ENCODE assay signal across 19 cellular contexts in genomic region chr10:110840923-110841428, GRCh38. TPM values are rescaled to one million over a fixed set of nuclear protein-coding genes. Genes with fewer than 3 reads are reported as not detected.
DNase-seq lines count a peak whose midpoint lies in the region; ATAC-seq and TF ChIP-seq lines count a peak whose summit lies in the region.
"Had no signal": no experiment of that assay in that cellular context is flagged by ENCODE, and none has a peak within 500 bp of the region (broad histone marks: within the 10 kb centered on the region; RNA-seq: fewer than 3 reads in every experiment).

No MANE protein-coding gene starts in this region.

- ATAC-seq in activated CD8-positive, alpha-beta T cell treated with anti-CD3 and anti-CD28 coated beads for 36 hours, result no peak
- ATAC-seq in activated CD8-positive, alpha-beta T cell treated with anti-CD3 and anti-CD28 coated beads, Interleukin-2, amount 10 ng/mL, durations not matched to agents 7 days and 5 days, result no peak
- no peak for ATAC-seq in T-helper 17 cell
- ATAC-seq in memory B cell (ENCODE audit: low read depth), result no peak
- ATAC-seq in GM18858 (IDR thresholded peaks at IDR 0.05; ENCODE audit: unreplicated experiment), result no peak

- H3K27ac Mint-ChIP-seq in activated CD8-positive, alpha-beta T cell treated with anti-CD3 and anti-CD28 coated beads for 36 hours, result peak overlapping the region; percentile 86
- no peak overlapping the region for H3K27ac Mint-ChIP-seq in activated CD8-positive, alpha-beta T cell treated with anti-CD3 and anti-CD28 coated beads, Interleukin-2, amount 10 ng/mL, durations not matched to agents 7 days and 5 days
- peak overlapping the region; percentile 97 for H3K27ac Mint-ChIP-seq in T-helper 17 cell
- H3K27ac Mint-ChIP-seq in memory B cell, result peak overlapping the region; percentile 98

- no peaks in the 10 kb centered on the region for H3K9me3 Mint-ChIP-seq in activated CD8-positive, alpha-beta T cell treated with anti-CD3 and anti-CD28 coated beads for 36 hours
- no peaks in the 10 kb centered on the region for H3K9me3 Mint-ChIP-seq in activated CD8-positive, alpha-beta T cell treated with anti-CD3 and anti-CD28 coated beads, Interleukin-2, amount 10 ng/mL, durations not matched to agents 7 days and 5 days (ENCODE audit: insufficient read depth)
- H3K9me3 Mint-ChIP-seq in memory B cell, result no peaks in the 10 kb centered on the region
- H3K9me3 Mint-ChIP-seq: activated naive CD4-positive, alpha-beta T cell treated with anti-CD3 and anti-CD28 coated beads for 36 hours had no signal

- H3K9me3 ChIP-seq in T-helper 17 cell (ENCODE audit: control insufficient read depth, low read length, poor library complexity, severe bottlenecking) (no peaks in the 10 kb centered on the region), subcutaneous abdominal adipose tissue (ENCODE audit: control insufficient read depth in 5 of 5, low read length in 5 of 5) (no peaks in the 10 kb centered on the region)
- H3K9me3 ChIP-seq: MG63, psoas muscle had no signal

- peak overlapping the region; percentile 55 for H3K27ac ChIP-seq in subcutaneous abdominal adipose tissue (ENCODE audit: low read depth, low read length)
- H3K27ac ChIP-seq: psoas muscle had no signal

- H3K4me1 Mint-ChIP-seq in activated CD8-positive, alpha-beta T cell treated with anti-CD3 and anti-CD28 coated beads for 36 hours (ENCODE audit: low read depth), result peaks cover 67% of the 10 kb centered on the region
- peaks cover 58% of the 10 kb centered on the region for H3K4me1 Mint-ChIP-seq in activated CD8-positive, alpha-beta T cell treated with anti-CD3 and anti-CD28 coated beads, Interleukin-2, amount 10 ng/mL, durations not matched to agents 7 days and 5 days (ENCODE audit: low read depth)
- peaks cover 37% of the 10 kb centered on the region for H3K4me1 Mint-ChIP-seq in T-helper 17 cell
- H3K4me1 Mint-ChIP-seq in memory B cell, result peaks cover 50% of the 10 kb centered on the region

- H3K4me3 ChIP-seq in subcutaneous abdominal adipose tissue (ENCODE audit: low read depth in 1 of 5, low read length in 5 of 5), result peak overlapping the region in 1 of 5 donors; percentile 29
- H3K4me3 ChIP-seq: MG63, psoas muscle had no signal

- CTCF ChIA-PET in activated CD8-positive, alpha-beta T cell treated with anti-CD3 and anti-CD28 coated beads for 36 hours (lab: Charles Lee), result interaction anchor here (1.2 to 2.4 kb wide), 3 partner anchors 39 to 95 kb away, joined by 5 to 11 read pairs (median 6); no protein-coding TSS in a partner anchor
- CTCF ChIA-PET in activated CD8-positive, alpha-beta T cell treated with anti-CD3 and anti-CD28 coated beads, Interleukin-2, amount 10 ng/mL, durations not matched to agents 7 days and 5 days (lab: Charles Lee), result interaction anchor here (0.8 to 3.8 kb wide), 2 partner anchors 31 to 38 kb away, joined by 3 to 25 read pairs; partner anchors contain the start of gene PDCD4

- H3K27me3 Mint-ChIP-seq in activated CD8-positive, alpha-beta T cell treated with anti-CD3 and anti-CD28 coated beads for 36 hours, result no peaks in the 10 kb centered on the region
- H3K27me3 Mint-ChIP-seq in activated CD8-positive, alpha-beta T cell treated with anti-CD3 and anti-CD28 coated beads, Interleukin-2, amount 10 ng/mL, durations not matched to agents 7 days and 5 days (ENCODE audit: low read depth), result no peaks in the 10 kb centered on the region
- H3K27me3 Mint-ChIP-seq in T-helper 17 cell (no peaks in the 10 kb centered on the region), memory B cell (no peaks in the 10 kb centered on the region)
- H3K27me3 Mint-ChIP-seq: CD4-positive, CD25-positive, alpha-beta regulatory T cell had no signal

- no peak overlapping the region for H3K4me3 Mint-ChIP-seq in activated CD8-positive, alpha-beta T cell treated with anti-CD3 and anti-CD28 coated beads for 36 hours
- H3K4me3 Mint-ChIP-seq in activated CD8-positive, alpha-beta T cell treated with anti-CD3 and anti-CD28 coated beads, Interleukin-2, amount 10 ng/mL, durations not matched to agents 7 days and 5 days, result no peak overlapping the region
- H3K4me3 Mint-ChIP-seq in T-helper 17 cell (no peak overlapping the region), memory B cell (no peak overlapping the region)
- H3K4me3 Mint-ChIP-seq: activated naive CD4-positive, alpha-beta T cell treated with anti-CD3 and anti-CD28 coated beads for 36 hours; brain; CD4-positive, CD25-positive, alpha-beta regulatory T cell had no signal

- no peak for DNase-seq in activated CD8-positive, alpha-beta T cell treated with anti-CD3 and anti-CD28 coated beads for 36 hours
- DNase-seq in activated CD8-positive, alpha-beta T cell treated with anti-CD3 and anti-CD28 coated beads, Interleukin-2, amount 10 ng/mL, durations not matched to agents 7 days and 5 days, result no peak
- DNase-seq in T-helper 17 cell, result no peak
- DNase-seq in memory B cell (ENCODE audit: low spot score in 2 of 2), result no peak
- no peak for DNase-seq in CD1c-positive myeloid dendritic cell (ENCODE audit: extremely low spot score)
- no peak for DNase-seq in NCI-H1694 treated with DMSO at 0.1 percent for 48 hours (lab: John Stamatoyannopoulos, UW)
- DNase-seq: 8988T; CD4-positive, CD25-positive, alpha-beta regulatory T cell; effector CD4-positive, alpha-beta T cell; H7; MG63; NCI-H2081 treated with DMSO at 0.1 percent for 48 hours; substantia nigra; T-helper 2 cell had no signal

- no peaks in the 10 kb centered on the region for H3K36me3 ChIP-seq in subcutaneous abdominal adipose tissue (ENCODE audit: control insufficient read depth in 5 of 5, insufficient read depth in 5 of 5, low read length in 5 of 5)
- H3K36me3 ChIP-seq: MG63 had no signal

- intact Hi-C loops in activated CD8-positive, alpha-beta T cell treated with anti-CD3 and anti-CD28 coated beads for 36 hours (cut with micrococcal nuclease), result no loop called here

- TF ChIP-seq CTCF in activated CD8-positive, alpha-beta T cell treated with anti-CD3 and anti-CD28 coated beads for 36 hours (IDR thresholded peaks at IDR 0.05), result no peak

- H3K4me1 ChIP-seq in subcutaneous abdominal adipose tissue (ENCODE audit: control insufficient read depth in 5 of 5, insufficient read depth in 5 of 5, low read length in 5 of 5), result peaks cover 5 to 38% (median 31%) of the 10 kb centered on the region in 5 donors

- no peak overlapping the region for H3K9ac ChIP-seq in subcutaneous abdominal adipose tissue (ENCODE audit: low read length in 5 of 5)

- POLR2A ChIA-PET in activated CD8-positive, alpha-beta T cell treated with anti-CD3 and anti-CD28 coated beads for 36 hours (lab: Charles Lee), result interaction anchor here (0.9 to 3.9 kb wide), 5 partner anchors 8 to 37 kb away, joined by 3 to 25 read pairs (median 4); no protein-coding TSS in a partner anchor
- POLR2A ChIA-PET in activated CD8-positive, alpha-beta T cell treated with anti-CD3 and anti-CD28 coated beads, Interleukin-2, amount 10 ng/mL, durations not matched to agents 7 days and 5 days (lab: Charles Lee), result interaction anchor here (1.2 to 2.5 kb wide), 2 partner anchors 11 to 13 kb away, joined by 3 to 11 read pairs; no protein-coding TSS in a partner anchor

- no peaks in the 10 kb centered on the region for H3K36me3 Mint-ChIP-seq in activated CD8-positive, alpha-beta T cell treated with anti-CD3 and anti-CD28 coated beads for 36 hours (ENCODE audit: low read depth)
- H3K36me3 Mint-ChIP-seq in activated CD8-positive, alpha-beta T cell treated with anti-CD3 and anti-CD28 coated beads, Interleukin-2, amount 10 ng/mL, durations not matched to agents 7 days and 5 days (ENCODE audit: low read depth), result peaks cover 1% of the 10 kb centered on the region
- H3K36me3 Mint-ChIP-seq in T-helper 17 cell (ENCODE audit: low read depth) (no peaks in the 10 kb centered on the region), memory B cell (peaks cover 3% of the 10 kb centered on the region)
- H3K36me3 Mint-ChIP-seq: brain; CD4-positive, CD25-positive, alpha-beta regulatory T cell had no signal

- H3K27me3 ChIP-seq in subcutaneous abdominal adipose tissue (ENCODE audit: control insufficient read depth in 5 of 5, insufficient read depth in 4 of 5, low read length in 5 of 5), result no peaks in the 10 kb centered on the region
- H3K27me3 ChIP-seq: MG63 had no signal

RNA-seq across cellular contexts. Expression of gene PDCD4, which starts 30.8 kb away (rescaled TPM):
- 100 to 1,000 TPM; 186 to 190 TPM for total RNA-seq in activated CD8-positive, alpha-beta T cell treated with anti-CD3 and anti-CD28 coated beads for 36 hours
- total RNA-seq in activated CD8-positive, alpha-beta T cell treated with anti-CD3 and anti-CD28 coated beads, Interleukin-2, amount 10 ng/mL, durations not matched to agents 7 days and 5 days, result 10 to 100 TPM; 97.1 to 98.4 TPM
- 100 to 1,000 TPM; 307 TPM for total RNA-seq in T-helper 17 cell
